ENCODE assay signal across 31 cellular contexts in genomic region chr3:158269896-158270295, GRCh38.
"Had no signal": no experiment of that assay in that cellular context is flagged by ENCODE, and none has a peak within 500 bp of the region (broad histone marks: within the 10 kb centered on the region; RNA-seq: fewer than 3 reads in every experiment).

No MANE protein-coding gene starts in this region.

- H3K27ac Mint-ChIP-seq: activated naive CD4-positive, alpha-beta T cell treated with anti-CD3 and anti-CD28 coated beads for 36 hours; activated naive CD8-positive, alpha-beta T cell treated with anti-CD3 and anti-CD28 coated beads for 36 hours; activated T-helper 1 cell treated with anti-CD3 and anti-CD28 coated beads, Interleukin-12 subunit alpha, Interleukin-12 subunit beta, Interleukin-2, Interleukin-4 antibody, amounts not matched to agents 30 ng/mL and 10 ng/mL and 1 ng/mL, durations not matched to agents 14 hours and 24 hours and 36 hours; effector memory CD8-positive, alpha-beta T cell; memory B cell; naive thymus-derived CD4-positive, alpha-beta T cell; T-helper 17 cell had no signal

- H3K36me3 ChIP-seq: adrenal gland, gastrocnemius medialis, right atrium auricular region, suprapubic skin had no signal

- ATAC-seq: body of pancreas; effector memory CD8-positive, alpha-beta T cell; gastrocnemius medialis; left colon; naive thymus-derived CD4-positive, alpha-beta T cell; T-helper 17 cell had no signal

- H3K27me3 Mint-ChIP-seq: activated naive CD8-positive, alpha-beta T cell treated with anti-CD3 and anti-CD28 coated beads for 36 hours; effector memory CD8-positive, alpha-beta T cell; memory B cell; naive thymus-derived CD4-positive, alpha-beta T cell; T-helper 17 cell had no signal

- DNase-seq: activated CD4-positive, alpha-beta T cell treated with anti-CD3 and anti-CD28 coated beads for 48 hours; activated CD4-positive, alpha-beta T cell treated with anti-CD3 and anti-CD28 coated beads, Interleukin-2, amount 50 U/mL, for 48 hours; activated CD4-positive, CD25-positive, alpha-beta regulatory T cell; activated CD8-positive, alpha-beta memory T cell treated with anti-CD3 and anti-CD28 coated beads, Interleukin-2, amount 50 U/mL, for 4 hours; activated effector memory CD4-positive, alpha-beta T cell treated with anti-CD3 and anti-CD28 coated beads, Interleukin-2, amount 50 U/mL, for 16 hours; activated naive CD4-positive, alpha-beta T cell treated with anti-CD3 and anti-CD28 coated beads for 36 hours; activated naive CD8-positive, alpha-beta T cell treated with anti-CD3 and anti-CD28 coated beads for 36 hours; activated T-cell treated with anti-CD3 and anti-CD28 coated beads, Interleukin-2, amount 50 U/mL, for 1 hour; adrenal gland; aorta; body of pancreas; dorsolateral prefrontal cortex; effector memory CD8-positive, alpha-beta T cell; gastrocnemius medialis; glutamatergic neuron; islet precursor cell; left colon; midbrain; naive thymus-derived CD4-positive, alpha-beta T cell; occipital lobe; stimulated activated naive CD4-positive, alpha-beta T cell; SW 1271; T-helper 17 cell; tibial artery had no signal

- H3K4me3 ChIP-seq: adrenal gland, body of pancreas, coronary artery, dorsolateral prefrontal cortex, gastrocnemius medialis, right atrium auricular region, suprapubic skin, tibial artery had no signal

- H3K27me3 ChIP-seq: adrenal gland, body of pancreas, dorsolateral prefrontal cortex, gastrocnemius medialis, right atrium auricular region, suprapubic skin, tibial artery had no signal

- H3K4me1 Mint-ChIP-seq: activated naive CD8-positive, alpha-beta T cell treated with anti-CD3 and anti-CD28 coated beads for 36 hours; naive thymus-derived CD4-positive, alpha-beta T cell; T-helper 17 cell had no signal

- H3K27ac ChIP-seq: adrenal gland, body of pancreas, coronary artery, dorsolateral prefrontal cortex, gastrocnemius medialis, parathyroid adenoma, right atrium auricular region, suprapubic skin, tibial artery had no signal

- H3K4me1 ChIP-seq: adrenal gland, body of pancreas, gastrocnemius medialis, parathyroid adenoma, right atrium auricular region, suprapubic skin, tibial artery had no signal

- H3K4me3 Mint-ChIP-seq: activated naive CD4-positive, alpha-beta T cell treated with anti-CD3 and anti-CD28 coated beads for 36 hours; activated naive CD8-positive, alpha-beta T cell treated with anti-CD3 and anti-CD28 coated beads for 36 hours; activated T-helper 1 cell treated with anti-CD3 and anti-CD28 coated beads, Interleukin-12 subunit alpha, Interleukin-12 subunit beta, Interleukin-2, Interleukin-4 antibody, amounts not matched to agents 30 ng/mL and 10 ng/mL and 1 ng/mL, durations not matched to agents 14 hours and 24 hours and 36 hours; effector memory CD8-positive, alpha-beta T cell; memory B cell; naive thymus-derived CD4-positive, alpha-beta T cell; neural crest cell; T-helper 17 cell had no signal
